ENCODE assay signal across 1 cellular context in the genomic region with DNA sequence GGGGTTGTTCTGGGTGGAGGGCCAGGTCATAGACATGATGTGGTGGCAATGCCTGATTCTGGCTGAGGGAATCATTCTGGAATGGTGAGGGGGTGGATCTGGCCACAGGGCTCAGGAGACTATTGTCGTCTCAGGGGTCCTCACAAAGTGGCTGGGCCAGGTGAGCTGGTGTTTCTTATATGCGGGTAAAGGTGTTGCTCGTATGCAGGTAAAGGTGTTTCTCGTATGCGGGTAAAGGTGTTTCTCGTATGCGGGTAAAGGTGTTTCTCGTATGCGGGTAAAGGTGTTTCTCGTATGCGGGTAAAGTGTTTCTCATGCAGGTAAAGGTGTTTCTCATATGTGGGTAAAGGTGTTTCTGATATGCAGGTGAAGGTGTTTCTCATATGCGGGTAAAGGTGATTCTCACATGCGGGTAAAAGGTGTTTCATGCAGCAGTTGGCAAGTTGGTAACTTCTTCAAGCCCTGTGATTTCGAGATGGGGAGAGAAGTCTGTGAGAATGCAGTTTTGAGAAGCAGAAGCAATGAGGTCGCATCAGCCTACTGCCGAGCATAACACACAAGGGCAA.
TF ChIP-seq lines count a peak whose summit lies in the region.

No MANE protein-coding gene starts in this region.

TF ChIP-seq in K562, 482 proteins besides CTCF, POLR2A, EP300 and RAD21:
- TF ChIP-seq TOE1 (IDR thresholded peaks at IDR 0.05; ENCODE audit: borderline replicate concordance) = no peak
- no peak for TF ChIP-seq TOE1 (CRISPR knock-in tag; IDR thresholded peaks at IDR 0.05; ENCODE audit: borderline replicate concordance, low read depth)
- no peak for TF ChIP-seq JUNB (CRISPR knock-in tag; conservative IDR thresholded peaks at IDR 0.05)
- TF ChIP-seq, protein P1, sequence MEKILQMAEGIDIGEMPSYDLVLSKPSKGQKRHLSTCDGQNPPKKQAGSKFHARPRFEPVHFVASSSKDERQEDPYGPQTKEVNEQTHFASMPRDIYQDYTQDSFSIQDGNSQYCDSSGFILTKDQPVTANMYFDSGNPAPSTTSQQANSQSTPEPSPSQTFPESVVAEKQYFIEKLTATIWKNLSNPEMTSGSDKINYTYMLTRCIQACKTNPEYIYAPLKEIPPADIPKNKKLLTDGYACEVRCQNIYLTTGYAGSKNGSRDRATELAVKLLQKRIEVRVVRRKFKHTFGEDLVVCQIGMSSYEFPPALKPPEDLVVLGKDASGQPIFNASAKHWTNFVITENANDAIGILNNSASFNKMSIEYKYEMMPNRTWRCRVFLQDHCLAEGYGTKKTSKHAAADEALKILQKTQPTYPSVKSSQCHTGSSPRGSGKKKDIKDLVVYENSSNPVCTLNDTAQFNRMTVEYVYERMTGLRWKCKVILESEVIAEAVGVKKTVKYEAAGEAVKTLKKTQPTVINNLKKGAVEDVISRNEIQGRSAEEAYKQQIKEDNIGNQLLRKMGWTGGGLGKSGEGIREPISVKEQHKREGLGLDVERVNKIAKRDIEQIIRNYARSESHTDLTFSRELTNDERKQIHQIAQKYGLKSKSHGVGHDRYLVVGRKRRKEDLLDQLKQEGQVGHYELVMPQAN (IDR thresholded peaks at IDR 0.05; ENCODE audit: borderline replicate concordance) = no peak
- TF ChIP-seq, protein P2, sequence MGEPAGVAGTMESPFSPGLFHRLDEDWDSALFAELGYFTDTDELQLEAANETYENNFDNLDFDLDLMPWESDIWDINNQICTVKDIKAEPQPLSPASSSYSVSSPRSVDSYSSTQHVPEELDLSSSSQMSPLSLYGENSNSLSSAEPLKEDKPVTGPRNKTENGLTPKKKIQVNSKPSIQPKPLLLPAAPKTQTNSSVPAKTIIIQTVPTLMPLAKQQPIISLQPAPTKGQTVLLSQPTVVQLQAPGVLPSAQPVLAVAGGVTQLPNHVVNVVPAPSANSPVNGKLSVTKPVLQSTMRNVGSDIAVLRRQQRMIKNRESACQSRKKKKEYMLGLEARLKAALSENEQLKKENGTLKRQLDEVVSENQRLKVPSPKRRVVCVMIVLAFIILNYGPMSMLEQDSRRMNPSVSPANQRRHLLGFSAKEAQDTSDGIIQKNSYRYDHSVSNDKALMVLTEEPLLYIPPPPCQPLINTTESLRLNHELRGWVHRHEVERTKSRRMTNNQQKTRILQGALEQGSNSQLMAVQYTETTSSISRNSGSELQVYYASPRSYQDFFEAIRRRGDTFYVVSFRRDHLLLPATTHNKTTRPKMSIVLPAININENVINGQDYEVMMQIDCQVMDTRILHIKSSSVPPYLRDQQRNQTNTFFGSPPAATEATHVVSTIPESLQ (CRISPR knock-in tag; IDR thresholded peaks at IDR 0.05) = no peak
- TF ChIP-seq ZKSCAN8 (CRISPR knock-in tag; IDR thresholded peaks at IDR 0.05) = no peak
- TF ChIP-seq ZEB2 (IDR thresholded peaks at IDR 0.05) = 0 out of 2 replicates have a peak, but pooled peaks have one; percentile 50
- TF ChIP-seq SMARCC2 (IDR thresholded peaks at IDR 0.05; ENCODE audit: low read depth) = no peak
- no peak for TF ChIP-seq CBX3 (IDR thresholded peaks at IDR 0.05; ENCODE audit: borderline replicate concordance in 1 of 2, low read length in 2 of 2)
